In genomic region chr14:22598099-22598895, GRCh38 we compare ENCODE assay signal across 8 cellular contexts. TPM values are rescaled to one million over a fixed set of nuclear protein-coding genes. Genes with fewer than 3 reads are reported as not detected.
DNase-seq lines count a peak whose midpoint lies in the region; ATAC-seq and TF ChIP-seq lines count a peak whose summit lies in the region.

A gene with protein sequence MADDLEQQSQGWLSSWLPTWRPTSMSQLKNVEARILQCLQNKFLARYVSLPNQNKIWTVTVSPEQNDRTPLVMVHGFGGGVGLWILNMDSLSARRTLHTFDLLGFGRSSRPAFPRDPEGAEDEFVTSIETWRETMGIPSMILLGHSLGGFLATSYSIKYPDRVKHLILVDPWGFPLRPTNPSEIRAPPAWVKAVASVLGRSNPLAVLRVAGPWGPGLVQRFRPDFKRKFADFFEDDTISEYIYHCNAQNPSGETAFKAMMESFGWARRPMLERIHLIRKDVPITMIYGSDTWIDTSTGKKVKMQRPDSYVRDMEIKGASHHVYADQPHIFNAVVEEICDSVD (plus strand): TSS chr14:22598300. CDS start chr14:22598307, 7 bp downstream.

- H3K9me3 ChIP-seq in mononuclear cell (ENCODE audit: low read depth, low read length): no peaks in the 10 kb centered on the region

- H3K9me3 Mint-ChIP-seq in activated T-cell treated with anti-CD3 and anti-CD28 coated beads, Interleukin-2, amount 50 U/mL, for 24 hours: no peaks in the 10 kb centered on the region

- H3K27me3 ChIP-seq in mononuclear cell (ENCODE audit: insufficient read depth, low read length): no peaks in the 10 kb centered on the region

- H3K4me1 ChIP-seq in mononuclear cell (ENCODE audit: insufficient read depth, low read length): peaks cover 21% of the 10 kb centered on the region

- TF ChIP-seq POLR2A in GM18526 (IDR thresholded peaks at IDR 0.05; ENCODE audit: extremely low read depth, insufficient read length) (peak; percentile 34), erythroblast (IDR thresholded peaks at IDR 0.05; ENCODE audit: low read length) (peak; percentile 85)

- H3K27me3 Mint-ChIP-seq in activated T-cell treated with anti-CD3 and anti-CD28 coated beads, Interleukin-2, amount 50 U/mL, for 24 hours: no peaks in the 10 kb centered on the region

- DNase-seq in AG09319 (ENCODE audit: extremely low read depth, low read depth) (peak; percentile 29), NCI-H526 (lab: John Stamatoyannopoulos, UW) (peak; percentile 8 to 70), erythroblast (lab: John Stamatoyannopoulos, UW) (peak; percentile 83 to 91)
- DNase-seq in activated T-cell treated with anti-CD3 and anti-CD28 coated beads, Interleukin-2, amount 50 U/mL, for 24 hours: peak; percentile 71
- DNase-seq in stimulated activated naive CD4-positive, alpha-beta T cell treated with Interleukin-2 at 50 U/mL for 16 hours (lab: John Stamatoyannopoulos, UW): peak; percentile 41

- TF ChIP-seq CTCF in AG09319 (IDR thresholded peaks at IDR 0.05; ENCODE audit: low read depth, low read length): no peak

- H3K27ac Mint-ChIP-seq in activated T-cell treated with anti-CD3 and anti-CD28 coated beads, Interleukin-2, amount 50 U/mL, for 24 hours: peak within 1 kb of the TSS; percentile 88

- peaks cover 19% of the 10 kb centered on the region for H3K36me3 Mint-ChIP-seq in activated T-cell treated with anti-CD3 and anti-CD28 coated beads, Interleukin-2, amount 50 U/mL, for 24 hours (ENCODE audit: low read depth)

- peak within 1 kb of the TSS; percentile 88 for H3K4me3 Mint-ChIP-seq in activated T-cell treated with anti-CD3 and anti-CD28 coated beads, Interleukin-2, amount 50 U/mL, for 24 hours

- H3K4me3 ChIP-seq in mononuclear cell (ENCODE audit: low read length): peak within 1 kb of the TSS; percentile 80

- peak; percentile 69 for ATAC-seq in HG03095 (IDR thresholded peaks at IDR 0.05; ENCODE audit: unreplicated experiment)

- H3K4me1 Mint-ChIP-seq in activated T-cell treated with anti-CD3 and anti-CD28 coated beads, Interleukin-2, amount 50 U/mL, for 24 hours (ENCODE audit: low read depth): peaks cover 36% of the 10 kb centered on the region

RNA-seq across cellular contexts. Expression of the gene that starts here (rescaled TPM):
- total RNA-seq in mononuclear cell: 7.5 TPM

Comparison
In these comparisons a context has a peak if more than half of its experiments do, and no peak if none do; other contexts are left out.
1. Peak in every context shown above with its lines: DNase-seq, ATAC-seq and H3K4me3 ChIP-seq.
2. DNase-seq: peak in every context shown above with its lines; median percentile 87 in erythroblast; 71 in activated T-cell treated with anti-CD3 and anti-CD28 coated beads, Interleukin-2, amount 50 U/mL, for 24 hours; 41 in stimulated activated naive CD4-positive, alpha-beta T cell treated with Interleukin-2 at 50 U/mL for 16 hours; 39 in NCI-H526; 29 in AG09319.